In the genomic region with DNA sequence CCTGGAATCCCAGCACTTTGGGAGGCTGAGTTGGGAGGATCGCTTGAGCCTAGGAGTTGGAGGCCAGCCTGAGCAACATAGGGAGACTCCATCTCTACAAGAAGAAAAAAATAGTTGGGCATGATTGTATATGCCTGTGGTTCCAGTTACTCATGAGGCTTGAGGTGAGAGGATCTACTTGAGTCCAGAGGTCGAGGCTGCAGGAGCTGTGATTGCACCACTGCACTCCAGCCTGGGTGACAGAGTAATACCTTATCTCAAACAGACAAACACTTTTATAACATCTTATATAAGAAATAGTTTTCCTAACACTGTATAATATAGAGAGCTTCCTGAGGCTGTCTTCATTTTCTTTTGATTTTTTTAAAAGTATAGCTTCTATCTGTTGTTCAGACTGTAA, we compare ENCODE assay signal across 8 cellular contexts.
"Had no signal": no experiment of that assay in that cellular context is flagged by ENCODE, and none has a peak within 500 bp of the region (broad histone marks: within the 10 kb centered on the region; RNA-seq: fewer than 3 reads in every experiment).

No MANE protein-coding gene starts in this region.

- H3K4me3 ChIP-seq: GM23248, HAP-1 had no signal

- DNase-seq: GM23248, GOT3, H7, HFFc6 had no signal

- H3K27ac ChIP-seq: GM23248, HL-60 had no signal

- H3K36me3 ChIP-seq: HAP-1 had no signal

- ATAC-seq: HCT116, HepG2 had no signal

- H3K9me3 ChIP-seq: HAP-1 had no signal

- H3K4me1 ChIP-seq: HAP-1 had no signal

- H3K9ac ChIP-seq: GM23248 had no signal

- H2AFZ ChIP-seq: GM23248 had no signal
